14 cellular contexts compared by ENCODE assay signal in the genomic region with DNA sequence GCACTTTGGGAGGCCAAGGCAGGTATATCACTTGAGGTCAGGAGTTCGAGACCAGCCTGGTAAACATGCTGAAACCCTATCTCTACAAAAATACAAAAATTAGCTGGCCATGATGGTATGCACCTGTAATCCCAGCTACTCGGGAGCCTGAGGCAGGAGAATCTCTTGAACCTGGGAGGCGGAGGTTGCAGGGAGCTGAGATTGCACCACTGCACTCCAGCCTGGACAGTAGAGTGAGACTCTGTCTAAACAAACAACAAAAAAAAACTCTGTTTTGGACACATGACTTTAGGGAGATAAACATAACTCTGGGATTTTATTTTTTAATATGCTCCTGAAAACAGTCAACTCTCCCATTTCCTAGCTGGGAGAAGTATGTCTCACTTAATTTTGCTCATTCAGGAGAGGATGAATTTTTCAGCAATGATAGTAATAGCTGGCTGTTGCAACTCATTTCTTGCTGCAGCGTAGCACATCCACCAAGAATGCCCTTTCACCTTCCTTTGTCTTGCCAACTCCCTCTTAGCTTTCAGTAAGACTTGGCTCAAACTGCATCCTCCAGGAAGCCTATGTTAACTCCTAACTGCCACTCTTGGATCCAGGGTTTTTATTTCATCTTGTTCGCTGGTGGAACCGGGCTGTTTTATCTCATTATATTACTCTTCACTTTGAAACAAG. TPM values are rescaled to one million over a fixed set of nuclear protein-coding genes. Genes with fewer than 3 reads are reported as not detected.
DNase-seq lines count a peak whose midpoint lies in the region; ATAC-seq and TF ChIP-seq lines count a peak whose summit lies in the region.
"Had no signal": no experiment of that assay in that cellular context is flagged by ENCODE, and none has a peak within 500 bp of the region (broad histone marks: within the 10 kb centered on the region; RNA-seq: fewer than 3 reads in every experiment).

No MANE protein-coding gene starts in this region.

- POLR2A ChIA-PET in SK-N-SH (lab: Yijun Ruan, JAX): no interaction called here
- POLR2A ChIA-PET in HEK293T (lab: Yijun Ruan, JAX): no interaction called here

- CTCF ChIA-PET in SK-N-SH (lab: Yijun Ruan, JAX) (interaction anchor here (1.3 kb wide), 1 partner anchor 42 kb away, joined by 3 read pairs; no protein-coding TSS in a partner anchor), HEK293T (lab: Yijun Ruan, JAX) (no interaction called here)

- 0 out of 2 replicates have a peak overlapping the region, but pooled peaks have one; percentile 15 for H3K4me2 ChIP-seq in SK-N-SH

- TF ChIP-seq CTCF in SK-N-SH (IDR thresholded peaks at IDR 0.05) (no peak), neural crest cell (conservative IDR thresholded peaks at IDR 0.05) (no peak)

- H3K9me3 Mint-ChIP-seq in neural crest cell: no peaks in the 10 kb centered on the region

- no peaks in the 10 kb centered on the region for H3K27me3 Mint-ChIP-seq in neural crest cell (ENCODE audit: low read depth)
- H3K27me3 Mint-ChIP-seq: stimulated activated naive CD8-positive, alpha-beta T cell treated with anti-CD3 and anti-CD28 coated beads, Interleukin-15, Interleukin-2, amounts not matched to agents 100 ng/mL and 50 ng/mL, for 24 hours had no signal

- WGBS in SK-N-SH (ENCODE audit: low lambda C conversion rate): 90% methylated on average over 6 of the region's 6 CpGs

- H2AFZ ChIP-seq in SK-N-SH (ENCODE audit: low read depth): no peak overlapping the region

- peaks cover 98% of the 10 kb centered on the region for H4K20me1 ChIP-seq in SK-N-SH (ENCODE audit: insufficient read depth)

- TF ChIP-seq EP300 in SK-N-SH (IDR thresholded peaks at IDR 0.05; ENCODE audit: borderline replicate concordance in 1 of 2, low read depth in 1 of 2, low read length in 1 of 2): no peak

- peak overlapping the region; percentile 30 for H3K27ac Mint-ChIP-seq in neural crest cell (ENCODE audit: unreplicated experiment)

- no peak for TF ChIP-seq RAD21 in SK-N-SH (IDR thresholded peaks at IDR 0.05; ENCODE audit: low read length)

- DNase-seq in AG20443 (ENCODE audit: low spot score): peak; percentile 67
- no peak for DNase-seq in SK-N-SH
- DNase-seq in fibroblast of peridontal ligament (ENCODE audit: extremely low read depth): peak; percentile 86
- no peak for DNase-seq in neural crest cell (ENCODE audit: low read depth, low spot score)
- no peak for DNase-seq in HEK293T (ENCODE audit: extremely low spot score)
- no peak for DNase-seq in midbrain (lab: John Stamatoyannopoulos, UW)
- no peak for DNase-seq in NCI-H510A treated with DMSO at 0.1 percent for 48 hours (lab: John Stamatoyannopoulos, UW)
- DNase-seq: activated T-cell treated with anti-CD3 and anti-CD28 coated beads, Interleukin-2, amount 50 U/mL, for 4 hours; Kasumi-1; RPMI8226; stimulated activated CD4-positive, alpha-beta T cell treated with anti-CD3 and anti-CD28 coated beads, Interleukin-15, amount 100 ng/mL, for 24 hours had no signal

- H3K36me3 Mint-ChIP-seq in neural crest cell (ENCODE audit: low read depth): peaks cover 2% of the 10 kb centered on the region

- H3K36me3 ChIP-seq in SK-N-SH (replicated peaks in 1 of 2; ENCODE audit: control insufficient read depth in 1 of 2, insufficient read depth in 2 of 2, low read length in 1 of 2): peaks cover 2 to 14% of the 10 kb centered on the region in 2 experiments

- H3K9me2 ChIP-seq in SK-N-SH: no peaks in the 10 kb centered on the region

- no peaks in the 10 kb centered on the region for H3K27me3 ChIP-seq in SK-N-SH (ENCODE audit: insufficient read depth)

- H3K27ac ChIP-seq in SK-N-SH (ENCODE audit: low read depth in 2 of 2, low read length in 1 of 2): peak overlapping the region in 1 of 2 experiments; percentile 24; a peak in 2 of 4 replicates
- H3K27ac ChIP-seq: C4-2B had no signal

- peaks cover 24 to 69% of the 10 kb centered on the region in 2 experiments; a peak in 3 of 4 replicates for H3K4me1 ChIP-seq in SK-N-SH (ENCODE audit: control insufficient read depth in 1 of 2, insufficient read depth in 2 of 2, low read depth in 1 of 2, low read length in 1 of 2)

- no peak overlapping the region for H3K4me3 Mint-ChIP-seq in neural crest cell
- H3K4me3 Mint-ChIP-seq: activated T-cell treated with anti-CD3 and anti-CD28 coated beads, Interleukin-2, amount 50 U/mL, for 4 hours; stimulated activated naive CD8-positive, alpha-beta T cell treated with anti-CD3 and anti-CD28 coated beads, Interleukin-15, Interleukin-2, amounts not matched to agents 100 ng/mL and 50 ng/mL, for 24 hours had no signal

- peaks cover 18% of the 10 kb centered on the region for H3F3A ChIP-seq in SK-N-SH (replicated peaks; ENCODE audit: insufficient read depth)

- H3K79me2 ChIP-seq in SK-N-SH (ENCODE audit: insufficient read depth): peaks cover 100% of the 10 kb centered on the region

- H3K9me3 ChIP-seq in SK-N-SH: no peaks in the 10 kb centered on the region

- no peak overlapping the region for H3K9ac ChIP-seq in SK-N-SH

- peaks cover 75% of the 10 kb centered on the region for H3K4me1 Mint-ChIP-seq in neural crest cell

- no peak for ATAC-seq in HG02610 (IDR thresholded peaks at IDR 0.05; ENCODE audit: unreplicated experiment)
- ATAC-seq: activated T-cell treated with anti-CD3 and anti-CD28 coated beads, Interleukin-2, amount 50 U/mL, for 4 hours had no signal

- H3K4me3 ChIP-seq in SK-N-SH (ENCODE audit: low read depth in 2 of 2, low read length in 1 of 2): no peak overlapping the region

TF ChIP-seq in SK-N-SH, 30 proteins besides CTCF, POLR2A, EP300 and RAD21:
- TF ChIP-seq FOXJ3 (CRISPR knock-in tag; IDR thresholded peaks at IDR 0.05) (no peak), MXI1 (IDR thresholded peaks at IDR 0.05; ENCODE audit: low read depth, low read length) (no peak), SIN3A (IDR thresholded peaks at IDR 0.05; ENCODE audit: borderline replicate concordance, low read depth, low read length) (no peak), NFIC (IDR thresholded peaks at IDR 0.05; ENCODE audit: borderline replicate concordance) (peak; percentile 51; the same call in 1 of the 2 replicates)
- TF ChIP-seq, protein P1, sequence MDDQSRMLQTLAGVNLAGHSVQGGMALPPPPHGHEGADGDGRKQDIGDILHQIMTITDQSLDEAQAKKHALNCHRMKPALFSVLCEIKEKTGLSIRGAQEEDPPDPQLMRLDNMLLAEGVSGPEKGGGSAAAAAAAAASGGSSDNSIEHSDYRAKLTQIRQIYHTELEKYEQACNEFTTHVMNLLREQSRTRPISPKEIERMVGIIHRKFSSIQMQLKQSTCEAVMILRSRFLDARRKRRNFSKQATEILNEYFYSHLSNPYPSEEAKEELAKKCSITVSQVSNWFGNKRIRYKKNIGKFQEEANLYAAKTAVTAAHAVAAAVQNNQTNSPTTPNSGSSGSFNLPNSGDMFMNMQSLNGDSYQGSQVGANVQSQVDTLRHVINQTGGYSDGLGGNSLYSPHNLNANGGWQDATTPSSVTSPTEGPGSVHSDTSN (IDR thresholded peaks at IDR 0.05): 0 out of 2 replicates have a peak, but pooled peaks have one; percentile 4

TF ChIP-seq in HEK293T, 16 proteins besides CTCF, POLR2A, EP300 and RAD21:
- TF ChIP-seq SP1 (IDR thresholded peaks at IDR 0.05) (no peak), NFRKB (IDR thresholded peaks at IDR 0.05) (no peak), FOXA1 (IDR thresholded peaks at IDR 0.05) (no peak), L3MBTL2 (conservative IDR thresholded peaks at IDR 0.05) (no peak), TARDBP (IDR thresholded peaks at IDR 0.05) (no peak), LEF1 (IDR thresholded peaks at IDR 0.05; ENCODE audit: borderline replicate concordance) (no peak), FOXM1 (IDR thresholded peaks at IDR 0.05; ENCODE audit: borderline replicate concordance) (no peak), ELF4 (IDR thresholded peaks at IDR 0.05) (no peak), CTBP1 (IDR thresholded peaks at IDR 0.05; ENCODE audit: borderline replicate concordance) (no peak), HDGF (IDR thresholded peaks at IDR 0.05; ENCODE audit: borderline replicate concordance) (no peak), BHLHE40 (IDR thresholded peaks at IDR 0.05; ENCODE audit: borderline replicate concordance) (no peak), ARNT (IDR thresholded peaks at IDR 0.05) (no peak), FOXK2 (IDR thresholded peaks at IDR 0.05) (no peak), SUZ12 (IDR thresholded peaks at IDR 0.05) (no peak), ZNF384 (IDR thresholded peaks at IDR 0.05) (no peak), PKNOX1 (IDR thresholded peaks at IDR 0.05) (no peak)
TF ChIP-seq in HEK293T: peak in this region for 0.

RNA-seq across cellular contexts. Expression of gene TOP1, which starts 24.3 kb away (rescaled TPM):
- polyA plus RNA-seq in SK-N-SH (2012; rRNA removed): 8.9 and 11.9 TPM in 2 replicates
- polyA plus RNA-seq in SK-N-SH (2012; cell fraction: cytosol; rRNA removed): 16.8 and 20.3 TPM in 2 replicates
- polyA plus RNA-seq in SK-N-SH (2012; cell fraction: nucleus; rRNA removed): 9.4 and 16.9 TPM in 2 replicates
- total RNA-seq in neural crest cell: 102 and 110 TPM in 2 replicates

Comparison
In these comparisons a context has a peak if more than half of its experiments do, and no peak if none do; other contexts are left out.
1. DNase-seq: peak in AG20443 (single experiment) and fibroblast of peridontal ligament (single experiment); none in SK-N-SH (single experiment), neural crest cell (single experiment), HEK293T (single experiment), midbrain (single experiment) and NCI-H510A treated with DMSO at 0.1 percent for 48 hours (single experiment).